7 cellular contexts compared by ENCODE assay signal in genomic region chr14:99415496-99416281, GRCh38.
DNase-seq lines count a peak whose midpoint lies in the region; TF ChIP-seq lines count a peak whose summit lies in the region.

No MANE protein-coding gene starts in this region.

- H3K27ac Mint-ChIP-seq in activated naive CD4-positive, alpha-beta T cell treated with anti-CD3 and anti-CD28 coated beads, Interleukin-2, amount 10 ng/mL, durations not matched to agents 7 days and 5 days = no peak overlapping the region

- no peaks in the 10 kb centered on the region for H3K9me3 ChIP-seq in HEK293 (ENCODE audit: control insufficient read depth, insufficient read depth, low read depth, low read length)
- no peaks in the 10 kb centered on the region for H3K9me3 ChIP-seq in MM.1S (replicated peaks; ENCODE audit: insufficient read depth, low read length)

- H3K36me3 ChIP-seq in HEK293 (ENCODE audit: control insufficient read depth in 2 of 2, insufficient read depth in 1 of 2, low read length in 2 of 2) = peaks cover 0 to 8% of the 10 kb centered on the region in 2 experiments; a peak in 1 of 3 replicates
- no peaks in the 10 kb centered on the region for H3K36me3 ChIP-seq in MM.1S (replicated peaks; ENCODE audit: insufficient read depth, low read length)

- TF ChIP-seq CTCF in GM12873 (IDR thresholded peaks at IDR 0.05; ENCODE audit: insufficient read depth, low read depth, low read length, missing control alignments) (peak; percentile 81), HEK293 (tag by site-specific recombination; IDR thresholded peaks at IDR 0.05) (peak; percentile 52), MM.1S (IDR thresholded peaks at IDR 0.05; ENCODE audit: low read length) (peak; percentile 53), RWPE1 (conservative IDR thresholded peaks at IDR 0.05; ENCODE audit: low read depth) (peak; percentile 82)

- H4K20me1 ChIP-seq in MM.1S (ENCODE audit: insufficient read depth, low read length) = no peaks in the 10 kb centered on the region

- peaks cover 16% of the 10 kb centered on the region for H3K4me1 Mint-ChIP-seq in activated naive CD4-positive, alpha-beta T cell treated with anti-CD3 and anti-CD28 coated beads, Interleukin-2, amount 10 ng/mL, durations not matched to agents 7 days and 5 days

- intact Hi-C loops in head of caudate nucleus (cut with DNase I) = no loop called here

- H3K36me3 Mint-ChIP-seq in activated naive CD4-positive, alpha-beta T cell treated with anti-CD3 and anti-CD28 coated beads, Interleukin-2, amount 10 ng/mL, durations not matched to agents 7 days and 5 days = peaks cover 19% of the 10 kb centered on the region

- H3K4me3 ChIP-seq in HEK293 (ENCODE audit: low read depth, low read length) (no peak overlapping the region), MM.1S (ENCODE audit: low read length) (no peak overlapping the region)

- no peaks in the 10 kb centered on the region for H3F3A ChIP-seq in MM.1S (ENCODE audit: insufficient read depth, low read length)

- no peak overlapping the region for H3K4me3 Mint-ChIP-seq in activated naive CD4-positive, alpha-beta T cell treated with anti-CD3 and anti-CD28 coated beads, Interleukin-2, amount 10 ng/mL, durations not matched to agents 7 days and 5 days

- H3K27me3 ChIP-seq in MM.1S (replicated peaks; ENCODE audit: insufficient read depth, low read length) = no peaks in the 10 kb centered on the region

- H3K27ac ChIP-seq in HEK293 (ENCODE audit: extremely low read depth, low read depth, low read length) (no peak overlapping the region), MM.1S (ENCODE audit: low read length) (no peak overlapping the region), RWPE1 (no peak overlapping the region)

- peaks cover 2% of the 10 kb centered on the region; the same call in 1 of the 2 replicates for H3K4me1 ChIP-seq in HEK293 (ENCODE audit: control insufficient read depth, insufficient read depth, low read length)
- H3K4me1 ChIP-seq in MM.1S (ENCODE audit: low read length) = peaks cover 10% of the 10 kb centered on the region; the same call in 1 of the 2 replicates

- H3K9ac ChIP-seq in MM.1S (ENCODE audit: low read length) = no peak overlapping the region

- CTCF ChIA-PET in HEK293 (lab: Yijun Ruan, JAX) = interaction anchor here (0.7 to 8.1 kb wide), 40 partner anchors 8 to 1525 kb away, joined by 3 to 175 read pairs (median 4); no protein-coding TSS in a partner anchor
- CTCF ChIA-PET in RWPE1 (lab: Yijun Ruan, JAX) = interaction anchor here (0.5 to 2.1 kb wide), 22 partner anchors 10 to 154 kb away, joined by 3 to 14 read pairs (median 4); partner anchors contain the start of genes BCL11B and SETD3
- CTCF ChIA-PET in activated naive CD4-positive, alpha-beta T cell treated with anti-CD3 and anti-CD28 coated beads, Interleukin-2, amount 10 ng/mL, durations not matched to agents 7 days and 5 days (lab: Charles Lee) = interaction anchor here (0.6 to 3.7 kb wide), 16 partner anchors 9 to 274 kb away, joined by 3 to 28 read pairs (median 3); partner anchors contain the start of genes CCNK and SETD3

- no peak overlapping the region for H2AFZ ChIP-seq in MM.1S (ENCODE audit: low read length)

- DNase-seq in MM.1S = peak; percentile 75
- peak; percentile 63 for DNase-seq in RWPE1 (ENCODE audit: low spot score)
- peak; percentile 77 for DNase-seq in activated naive CD4-positive, alpha-beta T cell treated with anti-CD3 and anti-CD28 coated beads, Interleukin-2, amount 10 ng/mL, durations not matched to agents 7 days and 5 days
- DNase-seq in head of caudate nucleus = peak in 35 of 42 donors; percentile 28 to 87 (median 70)
- DNase-seq in pulmonary artery endothelial cell (ENCODE audit: low read depth, low spot score) = peak; percentile 39

- H3K9me3 Mint-ChIP-seq in activated naive CD4-positive, alpha-beta T cell treated with anti-CD3 and anti-CD28 coated beads, Interleukin-2, amount 10 ng/mL, durations not matched to agents 7 days and 5 days = no peaks in the 10 kb centered on the region

- no peaks in the 10 kb centered on the region for H3K27me3 Mint-ChIP-seq in activated naive CD4-positive, alpha-beta T cell treated with anti-CD3 and anti-CD28 coated beads, Interleukin-2, amount 10 ng/mL, durations not matched to agents 7 days and 5 days

- H3K4me2 ChIP-seq in MM.1S (ENCODE audit: low read depth, low read length) = no peak overlapping the region

- H3K79me2 ChIP-seq in MM.1S (ENCODE audit: low read length) = no peaks in the 10 kb centered on the region

- POLR2A ChIA-PET in HEK293 (lab: Yijun Ruan, JAX) = no interaction called here
- POLR2A ChIA-PET in RWPE1 (lab: Yijun Ruan, JAX; ENCODE audit: low non-redundant PET) = no interaction called here

- no peaks in the 10 kb centered on the region for H3K9me2 ChIP-seq in MM.1S (replicated peaks; ENCODE audit: insufficient read depth, low read length)

TF ChIP-seq in HEK293, 187 proteins besides CTCF, POLR2A, EP300 and RAD21:
- TF ChIP-seq ZNF561 (tag by site-specific recombination; IDR thresholded peaks at IDR 0.05; ENCODE audit: borderline replicate concordance) (0 out of 2 replicates have a peak, but pooled peaks have one; percentile 27), PRDM1 (tag by site-specific recombination; IDR thresholded peaks at IDR 0.05) (peak; percentile 93), ZSCAN30 (tag by site-specific recombination; IDR thresholded peaks at IDR 0.05) (0 out of 2 replicates have a peak, but pooled peaks have one; percentile 23), ZNF664 (tag by site-specific recombination; IDR thresholded peaks at IDR 0.05) (no peak), ZNF768 (tag by site-specific recombination; IDR thresholded peaks at IDR 0.05) (no peak), EGR2 (tag by site-specific recombination; IDR thresholded peaks at IDR 0.05; ENCODE audit: low read depth) (no peak), ZNF114 (tag by site-specific recombination; IDR thresholded peaks at IDR 0.05) (no peak), ZNF654 (tag by site-specific recombination; IDR thresholded peaks at IDR 0.05; ENCODE audit: low read depth) (peak; percentile 98), ZNF660 (tag by site-specific recombination; IDR thresholded peaks at IDR 0.05) (peak; percentile 83), ZNF596 (tag by site-specific recombination; IDR thresholded peaks at IDR 0.05) (no peak), SCRT1 (tag by site-specific recombination; IDR thresholded peaks at IDR 0.05; ENCODE audit: borderline replicate concordance) (no peak), ZNF580 (tag by site-specific recombination; IDR thresholded peaks at IDR 0.05) (no peak), GFI1B (tag by site-specific recombination; IDR thresholded peaks at IDR 0.05) (no peak), HOXC10 (CRISPR knock-in tag; IDR thresholded peaks at IDR 0.05) (no peak)
- TF ChIP-seq, protein P1, sequence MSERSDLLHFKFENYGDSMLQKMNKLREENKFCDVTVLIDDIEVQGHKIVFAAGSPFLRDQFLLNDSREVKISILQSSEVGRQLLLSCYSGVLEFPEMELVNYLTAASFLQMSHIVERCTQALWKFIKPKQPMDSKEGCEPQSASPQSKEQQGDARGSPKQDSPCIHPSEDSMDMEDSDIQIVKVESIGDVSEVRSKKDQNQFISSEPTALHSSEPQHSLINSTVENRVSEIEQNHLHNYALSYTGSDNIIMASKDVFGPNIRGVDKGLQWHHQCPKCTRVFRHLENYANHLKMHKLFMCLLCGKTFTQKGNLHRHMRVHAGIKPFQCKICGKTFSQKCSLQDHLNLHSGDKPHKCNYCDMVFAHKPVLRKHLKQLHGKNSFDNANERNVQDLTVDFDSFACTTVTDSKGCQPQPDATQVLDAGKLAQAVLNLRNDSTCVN (tag by site-specific recombination; optimal IDR thresholded peaks at IDR 0.05) = no peak
- TF ChIP-seq, protein P2, sequence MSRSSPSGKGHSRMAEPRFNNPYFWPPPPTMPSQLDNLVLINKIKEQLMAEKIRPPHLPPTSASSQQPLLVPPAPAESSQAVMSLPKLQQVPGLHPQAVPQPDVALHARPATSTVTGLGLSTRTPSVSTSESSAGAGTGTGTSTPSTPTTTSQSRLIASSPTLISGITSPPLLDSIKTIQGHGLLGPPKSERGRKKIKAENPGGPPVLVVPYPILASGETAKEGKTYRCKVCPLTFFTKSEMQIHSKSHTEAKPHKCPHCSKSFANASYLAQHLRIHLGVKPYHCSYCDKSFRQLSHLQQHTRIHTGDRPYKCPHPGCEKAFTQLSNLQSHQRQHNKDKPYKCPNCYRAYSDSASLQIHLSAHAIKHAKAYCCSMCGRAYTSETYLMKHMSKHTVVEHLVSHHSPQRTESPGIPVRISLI (tag by site-specific recombination; IDR thresholded peaks at IDR 0.05) = peak; percentile 91
- TF ChIP-seq, protein P3, sequence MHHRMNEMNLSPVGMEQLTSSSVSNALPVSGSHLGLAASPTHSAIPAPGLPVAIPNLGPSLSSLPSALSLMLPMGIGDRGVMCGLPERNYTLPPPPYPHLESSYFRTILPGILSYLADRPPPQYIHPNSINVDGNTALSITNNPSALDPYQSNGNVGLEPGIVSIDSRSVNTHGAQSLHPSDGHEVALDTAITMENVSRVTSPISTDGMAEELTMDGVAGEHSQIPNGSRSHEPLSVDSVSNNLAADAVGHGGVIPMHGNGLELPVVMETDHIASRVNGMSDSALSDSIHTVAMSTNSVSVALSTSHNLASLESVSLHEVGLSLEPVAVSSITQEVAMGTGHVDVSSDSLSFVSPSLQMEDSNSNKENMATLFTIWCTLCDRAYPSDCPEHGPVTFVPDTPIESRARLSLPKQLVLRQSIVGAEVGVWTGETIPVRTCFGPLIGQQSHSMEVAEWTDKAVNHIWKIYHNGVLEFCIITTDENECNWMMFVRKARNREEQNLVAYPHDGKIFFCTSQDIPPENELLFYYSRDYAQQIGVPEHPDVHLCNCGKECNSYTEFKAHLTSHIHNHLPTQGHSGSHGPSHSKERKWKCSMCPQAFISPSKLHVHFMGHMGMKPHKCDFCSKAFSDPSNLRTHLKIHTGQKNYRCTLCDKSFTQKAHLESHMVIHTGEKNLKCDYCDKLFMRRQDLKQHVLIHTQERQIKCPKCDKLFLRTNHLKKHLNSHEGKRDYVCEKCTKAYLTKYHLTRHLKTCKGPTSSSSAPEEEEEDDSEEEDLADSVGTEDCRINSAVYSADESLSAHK (tag by site-specific recombination; IDR thresholded peaks at IDR 0.05) = no peak
